ENCODE assay signal across 30 cellular contexts in genomic region chr1:37887986-37888700, GRCh38.
"Had no signal": no experiment of that assay in that cellular context is flagged by ENCODE, and none has a peak within 500 bp of the region (broad histone marks: within the 10 kb centered on the region; RNA-seq: fewer than 3 reads in every experiment).

No MANE protein-coding gene starts in this region.

- H3K27ac ChIP-seq: brain microvascular endothelial cell, Peyer's patch, SJSA1 had no signal

- H3K4me3 ChIP-seq: Peyer's patch, SJSA1 had no signal

- H3K4me3 Mint-ChIP-seq: activated CD4-positive, alpha-beta T cell treated with anti-CD3 and anti-CD28 coated beads, Interleukin-2, amount 10 ng/mL, durations not matched to agents 24 days and 14 days; activated CD8-positive, alpha-beta T cell treated with anti-CD3 and anti-CD28 coated beads for 36 hours; activated naive CD8-positive, alpha-beta T cell treated with anti-CD3 and anti-CD28 coated beads for 36 hours; activated T-cell treated with anti-CD3 and anti-CD28 coated beads, Interleukin-2, amount 50 U/mL, for 72 hours; activated T-helper 17 cell treated with anti-CD3 and anti-CD28 coated beads, Interleukin-2, amount 50 U/mL, for 72 hours; T-helper 1 cell treated with Interleukin-12 subunit alpha and Interleukin-12 subunit beta and Interleukin-4 antibody, amounts not matched to agents 30 μg/mL and 1 μg/mL, for 36 hours; T-helper 2 cell treated with Interferon-gamma antibody and Interleukin-4, amounts not matched to agents 5 μg/mL and 100 μg/mL, for 36 hours had no signal

- H3K4me1 ChIP-seq: Peyer's patch, SJSA1 had no signal

- DNase-seq: activated CD4-positive, alpha-beta T cell treated with anti-CD3 and anti-CD28 coated beads, Interleukin-2, amount 10 ng/mL, durations not matched to agents 24 days and 14 days; activated CD4-positive, alpha-beta T cell treated with anti-CD3 and anti-CD28 coated beads, Interleukin-2, amount 50 U/mL, for 4 hours; activated CD8-positive, alpha-beta T cell treated with anti-CD3 and anti-CD28 coated beads for 36 hours; activated effector memory CD4-positive, alpha-beta T cell treated with anti-CD3 and anti-CD28 coated beads, Interleukin-2, amount 50 U/mL, for 16 hours; activated naive CD4-positive, alpha-beta T cell; activated naive CD4-positive, alpha-beta T cell treated with anti-CD3 and anti-CD28 coated beads, Interleukin-2, amount 50 U/mL, for 16 hours; activated naive CD8-positive, alpha-beta T cell treated with anti-CD3 and anti-CD28 coated beads for 36 hours; activated T-cell treated with anti-CD3 and anti-CD28 coated beads, Interleukin-2, amount 50 U/mL, for 1 hour; activated T-cell treated with anti-CD3 and anti-CD28 coated beads, Interleukin-2, amount 50 U/mL, for 72 hours; amniotic stem cell; aorta; brain microvascular endothelial cell; central memory CD4-positive, alpha-beta T cell; NCI-H1105; NCI-H1417 treated with DMSO at 0.1 percent for 48 hours; NCI-H187 treated with DMSO at 0.1 percent for 48 hours; NCI-H2081; NCI-H2171 treated with DMSO at 0.1 percent for 48 hours; NCI-H2227 treated with DMSO at 0.1 percent for 48 hours; NCI-H446; NCI-H510A treated with DMSO at 0.1 percent for 48 hours; PC-3; Peyer's patch; RPMI8226; SHP77 treated with DMSO at 0.1 percent for 48 hours; SK-N-SH had no signal

- H3K27ac Mint-ChIP-seq: activated CD4-positive, alpha-beta T cell treated with anti-CD3 and anti-CD28 coated beads, Interleukin-2, amount 10 ng/mL, durations not matched to agents 24 days and 14 days; activated CD8-positive, alpha-beta T cell treated with anti-CD3 and anti-CD28 coated beads for 36 hours; activated naive CD8-positive, alpha-beta T cell treated with anti-CD3 and anti-CD28 coated beads for 36 hours; activated T-cell treated with anti-CD3 and anti-CD28 coated beads, Interleukin-2, amount 50 U/mL, for 72 hours; activated T-helper 17 cell treated with anti-CD3 and anti-CD28 coated beads, Interleukin-2, amount 50 U/mL, for 72 hours; T-helper 1 cell treated with Interleukin-12 subunit alpha and Interleukin-12 subunit beta and Interleukin-4 antibody, amounts not matched to agents 30 μg/mL and 1 μg/mL, for 36 hours; T-helper 2 cell treated with Interferon-gamma antibody and Interleukin-4, amounts not matched to agents 5 μg/mL and 100 μg/mL, for 36 hours had no signal

- H3K9me3 Mint-ChIP-seq: activated CD4-positive, alpha-beta T cell treated with anti-CD3 and anti-CD28 coated beads, Interleukin-2, amount 10 ng/mL, durations not matched to agents 24 days and 14 days; activated CD8-positive, alpha-beta T cell treated with anti-CD3 and anti-CD28 coated beads for 36 hours; activated naive CD8-positive, alpha-beta T cell treated with anti-CD3 and anti-CD28 coated beads for 36 hours; activated T-cell treated with anti-CD3 and anti-CD28 coated beads, Interleukin-2, amount 50 U/mL, for 72 hours; activated T-helper 17 cell treated with anti-CD3 and anti-CD28 coated beads, Interleukin-2, amount 50 U/mL, for 72 hours; T-helper 1 cell treated with Interleukin-12 subunit alpha and Interleukin-12 subunit beta and Interleukin-4 antibody, amounts not matched to agents 30 μg/mL and 1 μg/mL, for 36 hours; T-helper 2 cell treated with Interferon-gamma antibody and Interleukin-4, amounts not matched to agents 5 μg/mL and 100 μg/mL, for 36 hours had no signal

- ATAC-seq: activated CD8-positive, alpha-beta T cell treated with anti-CD3 and anti-CD28 coated beads for 36 hours; activated T-cell treated with anti-CD3 and anti-CD28 coated beads, Interleukin-2, amount 50 U/mL, for 72 hours; activated T-helper 17 cell treated with anti-CD3 and anti-CD28 coated beads, Interleukin-2, amount 50 U/mL, for 72 hours; PC-3 had no signal

- H3K9ac ChIP-seq: SK-N-SH had no signal

- H3K27me3 Mint-ChIP-seq: activated CD4-positive, alpha-beta T cell treated with anti-CD3 and anti-CD28 coated beads, Interleukin-2, amount 10 ng/mL, durations not matched to agents 24 days and 14 days; activated CD8-positive, alpha-beta T cell treated with anti-CD3 and anti-CD28 coated beads for 36 hours; activated naive CD8-positive, alpha-beta T cell treated with anti-CD3 and anti-CD28 coated beads for 36 hours; activated T-helper 17 cell treated with anti-CD3 and anti-CD28 coated beads, Interleukin-2, amount 50 U/mL, for 72 hours had no signal

- H3K9me3 ChIP-seq: Peyer's patch, SJSA1, SK-N-SH had no signal
